8 cellular contexts compared by ENCODE assay signal in genomic region chr17:29617125-29617480, GRCh38. TPM values are rescaled to one million over a fixed set of nuclear protein-coding genes. Genes with fewer than 3 reads are reported as not detected.
DNase-seq lines count a peak whose midpoint lies in the region; ATAC-seq, FAIRE-seq and TF ChIP-seq lines count a peak whose summit lies in the region.

No MANE protein-coding gene starts in this region.

- no peaks in the 10 kb centered on the region; the same call in 1 of the 2 replicates for H4K20me1 ChIP-seq in K562 (replicated peaks; ENCODE audit: control insufficient read depth, insufficient read depth, low read length)
- no peaks in the 10 kb centered on the region for H4K20me1 ChIP-seq in smooth muscle cell (ENCODE audit: low read depth)

- H3K4me2 ChIP-seq in K562 (ENCODE audit: insufficient read depth, low read length) (no peak overlapping the region; the same call in 1 of the 2 replicates), smooth muscle cell (peak overlapping the region; percentile 78)

- peaks cover 27 to 66% of the 10 kb centered on the region in 2 experiments for H3K4me1 ChIP-seq in K562 (replicated peaks in 1 of 2; ENCODE audit: control insufficient read depth in 2 of 2, insufficient read depth in 2 of 2, low read length in 2 of 2)
- H3K4me1 ChIP-seq in smooth muscle cell (ENCODE audit: low read depth), result peaks cover 31% of the 10 kb centered on the region

- peak overlapping the region in 1 of 2 experiments; percentile 88; a peak in 2 of 4 replicates for H3K9ac ChIP-seq in K562 (ENCODE audit: insufficient read depth in 1 of 2, low read depth in 2 of 2, low read length in 2 of 2)
- H3K9ac ChIP-seq in smooth muscle cell (ENCODE audit: low read depth), result no peak overlapping the region

- no TSS peak for BruUV-seq in K562 (replicated peaks; lab: Mats Ljungman, UMichigan)

- in situ Hi-C loops in K562 (cut with MboI), result no loop called here

- H3K27ac ChIP-seq in K562 (ENCODE audit: extremely low read depth, low read depth, low read length) (no peak overlapping the region), smooth muscle cell (ENCODE audit: low read depth) (no peak overlapping the region)

- FAIRE-seq in K562 (lab: Jason Lieb, UNC), result no peak

- TF ChIP-seq POLR2A in K562 (conservative IDR thresholded peaks at IDR 0.05), result no peak

- H3K9me3 ChIP-seq in K562 (replicated peaks; ENCODE audit: control insufficient read depth, insufficient read depth, low read depth, low read length) (no peaks in the 10 kb centered on the region), iPS-18c (ENCODE audit: control insufficient read depth, insufficient read depth, low read length) (peaks cover 4% of the 10 kb centered on the region), smooth muscle cell (replicated peaks; ENCODE audit: low read depth) (no peaks in the 10 kb centered on the region)

- no peak for TF ChIP-seq EP300 in K562 (IDR thresholded peaks at IDR 0.05; ENCODE audit: low read length)

- DNase-seq in C1 segment of cervical spinal cord (lab: John Stamatoyannopoulos, UW), result peak in 10 of 14 donors; percentile 9 to 79 (median 64)
- DNase-seq in NAMALWA (ENCODE audit: low spot score), result peak; percentile 94
- peak; percentile 91 for DNase-seq in UCSD-AML1 (lab: John Stamatoyannopoulos, UW; ENCODE audit: unreplicated experiment)
- DNase-seq in K562 (ENCODE audit: extremely low read depth in 1 of 4, low spot score in 3 of 4), result peak; percentile 56 to 66 (median 60)
- DNase-seq in smooth muscle cell (lab: John Stamatoyannopoulos, UW; ENCODE audit: unreplicated experiment), result no peak
- DNase-seq in GOT3 (lab: John Stamatoyannopoulos, UW), result no peak

- ATAC-seq in GM21390 (IDR thresholded peaks at IDR 0.05; ENCODE audit: unreplicated experiment), result peak; percentile 36
- ATAC-seq in K562, result peak; percentile 23

- no peaks in the 10 kb centered on the region for H3F3A ChIP-seq in smooth muscle cell (ENCODE audit: low read depth)

- H2AFZ ChIP-seq in K562 (ENCODE audit: low read depth, low read length), result peak overlapping the region; percentile 95
- H2AFZ ChIP-seq in smooth muscle cell (ENCODE audit: low read depth), result no peak overlapping the region

- TF ChIP-seq CTCF in K562 (IDR thresholded peaks at IDR 0.05 in 2 of 3, conservative IDR thresholded peaks at IDR 0.05 in 1 of 3; ENCODE audit: insufficient read depth in 2 of 3, low read depth in 1 of 3, low read length in 3 of 3) (peak; percentile 55 to 72 (median 62)), smooth muscle cell (IDR thresholded peaks at IDR 0.05; ENCODE audit: borderline replicate concordance, insufficient read depth, poor library complexity, severe bottlenecking) (peak; percentile 51)

- no peaks in the 10 kb centered on the region for H3K9me1 ChIP-seq in K562 (ENCODE audit: control insufficient read depth, insufficient read depth, low read length)

- no peak; a peak in 1 of 4 replicates for TF ChIP-seq RAD21 in K562 (CRISPR knock-in tag; conservative IDR thresholded peaks at IDR 0.05 in 1 of 2, IDR thresholded peaks at IDR 0.05 in 1 of 2)

- intact Hi-C loops in K562 (cut with micrococcal nuclease), result loop anchor here (10.0 kb wide), 1 partner anchor 472 kb away; no protein-coding TSS in a partner anchor

- no peak overlapping the region for H3K4me3 ChIP-seq in K562
- H3K4me3 ChIP-seq in iPS-18c (ENCODE audit: insufficient read depth, low read depth, low read length), result peak overlapping the region; percentile 67; the same call in 1 of the 2 replicates
- no peak overlapping the region for H3K4me3 ChIP-seq in smooth muscle cell

- H3K79me2 ChIP-seq in K562 (ENCODE audit: control insufficient read depth, insufficient read depth, low read length), result no peaks in the 10 kb centered on the region
- H3K79me2 ChIP-seq in smooth muscle cell (ENCODE audit: low read depth), result no peaks in the 10 kb centered on the region

- CTCF ChIA-PET in K562 (lab: Yijun Ruan, JAX; ENCODE audit: low intra/inter-chr PET ratio), result interaction anchor here (1.2 kb wide), 2 partner anchors 32 to 36 kb away, joined by 3 to 5 read pairs; no protein-coding TSS in a partner anchor

- no peaks in the 10 kb centered on the region for H3K27me3 ChIP-seq in K562 (ENCODE audit: control insufficient read depth in 2 of 2, insufficient read depth in 2 of 2, low read length in 2 of 2)
- H3K27me3 ChIP-seq in smooth muscle cell (ENCODE audit: low read depth), result peaks cover 26% of the 10 kb centered on the region

- POLR2A ChIA-PET in K562 (lab: Yijun Ruan, JAX), result interaction anchor here (0.6 to 1.9 kb wide), 4 partner anchors 22 to 820 kb away, joined by 3 to 4 read pairs (median 3); no protein-coding TSS in a partner anchor

- WGBS in K562 (ENCODE audit: insufficient coverage, low coverage, missing lambda C conversion rate), result 43% methylated on average over 8 of the region's 16 CpGs
- 6% methylated on average over 15 of the region's 16 CpGs for WGBS in smooth muscle cell (ENCODE audit: low lambda C conversion rate)

- no peaks in the 10 kb centered on the region for H3K36me3 ChIP-seq in K562 (ENCODE audit: control insufficient read depth, insufficient read depth, low read length)
- H3K36me3 ChIP-seq in smooth muscle cell (ENCODE audit: low read depth), result no peaks in the 10 kb centered on the region

RNA-seq across cellular contexts. Expression of gene CORO6, which starts 5.6 kb away (rescaled TPM):
- 15.2 and 53.0 TPM in 2 replicates for total RNA-seq in K562 (2011; cell fraction: chromatin; rRNA removed; ENCODE audit: low replicate concordance)
- 19.7 and 21.4 TPM in 2 replicates for total RNA-seq in K562 (2011; cell fraction: nucleolus; rRNA removed)
- 13.7 and 15.3 TPM in 2 replicates for total RNA-seq in K562 (2011; cell fraction: nucleoplasm; rRNA removed)
- total RNA-seq in K562 (2014; rRNA removed) (2.8 and 2.9 TPM in 2 replicates), K562 (2014; rRNA removed; fragmentation: Illumina TruSeq; extraction: Trizol) (0.47 and 0.64 TPM in 2 replicates), K562 (2015; rRNA removed; fragmentation: Illumina TruSeq; extraction: Trizol) (1.7 and 2.5 TPM in 2 replicates), K562 (2021) (4.4 TPM in 2 replicates), smooth muscle cell (2.4 and 6.2 TPM in 2 replicates)
- polyA plus RNA-seq in K562 (2011; rRNA removed) (9.8 and 11.9 TPM in 2 replicates), K562 (2014; fragmentation: Illumina TruSeq; extraction: Trizol) (2.4 and 3.1 TPM in 2 replicates), K562 (2014; fragmentation: Nextera tagmentation; extraction: Ambion mirVana) (under 1 TPM; 0.04 to 0.11 TPM), K562 (2014; rRNA removed) (6.6 and 9.1 TPM in 2 replicates), smooth muscle cell (2.4 and 2.9 TPM in 2 replicates)
- polyA plus RNA-seq in K562 (2011; cell fraction: cytosol; rRNA removed), result 4.9 and 9.8 TPM in 2 replicates
- polyA plus RNA-seq in K562 (2011; cell fraction: nucleus; rRNA removed), result 96.7 and 310 TPM in 2 replicates
- 4.9 and 6.6 TPM in 2 replicates for polyA plus RNA-seq in K562 (2012)
- 5.3 and 14.2 TPM in 2 replicates for polyA minus RNA-seq in K562 (2011; rRNA and poly(A)+ RNA removed)
- 2.5 and 5.4 TPM in 2 replicates for polyA minus RNA-seq in K562 (2011; cell fraction: cytosol; rRNA and poly(A)+ RNA removed)
- 15.4 and 24.0 TPM in 2 replicates for polyA minus RNA-seq in K562 (2011; cell fraction: nucleus; rRNA and poly(A)+ RNA removed)

RNA-seq across cellular contexts. Expression of gene ANKRD13B, which starts 24.2 kb away (rescaled TPM):
- 17.2 and 53.9 TPM in 2 replicates for total RNA-seq in K562 (2011; cell fraction: chromatin; rRNA removed; ENCODE audit: low replicate concordance)
- total RNA-seq in K562 (2011; cell fraction: nucleolus; rRNA removed), result 37.9 and 41.4 TPM in 2 replicates
- total RNA-seq in K562 (2011; cell fraction: nucleoplasm; rRNA removed), result 20.8 and 22.1 TPM in 2 replicates
- total RNA-seq in K562 (2014; rRNA removed), result 15.8 and 17.1 TPM in 2 replicates
- total RNA-seq in K562 (2014; rRNA removed; fragmentation: Illumina TruSeq; extraction: Trizol), result 2.5 and 3.5 TPM in 2 replicates
- total RNA-seq in K562 (2015; rRNA removed; fragmentation: Illumina TruSeq; extraction: Trizol), result 4.3 and 5.0 TPM in 2 replicates
- 22.3 and 28.1 TPM in 2 replicates for total RNA-seq in K562 (2021)
- 4.6 and 6.5 TPM in 2 replicates for polyA plus RNA-seq in K562 (2011; rRNA removed)
- polyA plus RNA-seq in K562 (2011; cell fraction: cytosol; rRNA removed), result 3.9 and 14.6 TPM in 2 replicates
- polyA plus RNA-seq in K562 (2011; cell fraction: nucleus; rRNA removed), result 28.4 and 73.6 TPM in 2 replicates
- 9.4 and 11.3 TPM in 2 replicates for polyA plus RNA-seq in K562 (2012)
- polyA plus RNA-seq in K562 (2014; fragmentation: Illumina TruSeq; extraction: Trizol), result 10.3 and 11.7 TPM in 2 replicates
- polyA plus RNA-seq in K562 (2014; fragmentation: Nextera tagmentation; extraction: Ambion mirVana), result under 1 TPM; 0.15 to 0.59 TPM
- 14.2 and 15.6 TPM in 2 replicates for polyA plus RNA-seq in K562 (2014; rRNA removed)
- 2.5 and 3.7 TPM in 2 replicates for polyA minus RNA-seq in K562 (2011; rRNA and poly(A)+ RNA removed)
- polyA minus RNA-seq in K562 (2011; cell fraction: cytosol; rRNA and poly(A)+ RNA removed), result 8.7 and 9.4 TPM in 2 replicates
- polyA minus RNA-seq in K562 (2011; cell fraction: nucleus; rRNA and poly(A)+ RNA removed), result 11.3 and 11.8 TPM in 2 replicates
- 2.8 and 3.6 TPM in 2 replicates for total RNA-seq in smooth muscle cell
- 6.7 and 6.8 TPM in 2 replicates for polyA plus RNA-seq in smooth muscle cell

RNA-seq across cellular contexts. Expression of gene GIT1, which starts 27.7 kb away (rescaled TPM):
- 26.1 and 92.6 TPM in 2 replicates for total RNA-seq in K562 (2011; cell fraction: chromatin; rRNA removed; ENCODE audit: low replicate concordance)
- total RNA-seq in K562 (2011; cell fraction: nucleolus; rRNA removed), result 53.0 and 61.9 TPM in 2 replicates
- 24.8 and 33.5 TPM in 2 replicates for total RNA-seq in K562 (2011; cell fraction: nucleoplasm; rRNA removed)
- total RNA-seq in K562 (2014; rRNA removed) (22.6 and 27.5 TPM in 2 replicates), K562 (2014; rRNA removed; fragmentation: Illumina TruSeq; extraction: Trizol) (7.2 and 11.4 TPM in 2 replicates), K562 (2015; rRNA removed; fragmentation: Illumina TruSeq; extraction: Trizol) (17.1 and 17.3 TPM in 2 replicates), K562 (2021) (31.3 and 35.3 TPM in 2 replicates), smooth muscle cell (12.7 and 17.6 TPM in 2 replicates)
- polyA plus RNA-seq in K562 (2011; rRNA removed) (15.9 and 16.5 TPM in 2 replicates), K562 (2014; fragmentation: Illumina TruSeq; extraction: Trizol) (29.9 and 31.2 TPM in 2 replicates), K562 (2014; fragmentation: Nextera tagmentation; extraction: Ambion mirVana) (under 1 TPM; 0.35 to 0.38 TPM), K562 (2014; rRNA removed) (21.4 and 21.6 TPM in 2 replicates), smooth muscle cell (23.0 and 34.7 TPM in 2 replicates)
- polyA plus RNA-seq in K562 (2011; cell fraction: cytosol; rRNA removed), result 12.4 and 42.3 TPM in 2 replicates
- polyA plus RNA-seq in K562 (2011; cell fraction: nucleus; rRNA removed), result 30.8 and 82.9 TPM in 2 replicates
- 22.2 and 29.8 TPM in 2 replicates for polyA plus RNA-seq in K562 (2012)
- 7.8 and 14.8 TPM in 2 replicates for polyA minus RNA-seq in K562 (2011; rRNA and poly(A)+ RNA removed)
- 22.0 and 24.6 TPM in 2 replicates for polyA minus RNA-seq in K562 (2011; cell fraction: cytosol; rRNA and poly(A)+ RNA removed)
- 21.4 and 31.9 TPM in 2 replicates for polyA minus RNA-seq in K562 (2011; cell fraction: nucleus; rRNA and poly(A)+ RNA removed)

RNA-seq across cellular contexts. Expression of gene TP53I13, which starts 48.6 kb away (rescaled TPM):
- 13.5 and 50.0 TPM in 2 replicates for total RNA-seq in K562 (2011; cell fraction: chromatin; rRNA removed; ENCODE audit: low replicate concordance)
- total RNA-seq in K562 (2011; cell fraction: nucleolus; rRNA removed), result 63.0 and 73.5 TPM in 2 replicates
- total RNA-seq in K562 (2011; cell fraction: nucleoplasm; rRNA removed), result 36.1 and 46.0 TPM in 2 replicates
- total RNA-seq in K562 (2014; rRNA removed) (25.2 and 27.6 TPM in 2 replicates), K562 (2014; rRNA removed; fragmentation: Illumina TruSeq; extraction: Trizol) (1.8 and 3.3 TPM in 2 replicates), K562 (2015; rRNA removed; fragmentation: Illumina TruSeq; extraction: Trizol) (13.0 and 13.9 TPM in 2 replicates), K562 (2021) (24.5 and 28.3 TPM in 2 replicates), smooth muscle cell (35.4 and 50.7 TPM in 2 replicates)
- polyA plus RNA-seq in K562 (2011; rRNA removed) (9.1 and 10.3 TPM in 2 replicates), K562 (2014; fragmentation: Illumina TruSeq; extraction: Trizol) (4.7 and 13.5 TPM in 2 replicates), K562 (2014; fragmentation: Nextera tagmentation; extraction: Ambion mirVana) (under 1 TPM; 0.08 to 0.13 TPM), K562 (2014; rRNA removed) (23.8 and 27.2 TPM in 2 replicates), smooth muscle cell (105 and 107 TPM in 2 replicates)
- polyA plus RNA-seq in K562 (2011; cell fraction: cytosol; rRNA removed), result 9.9 and 48.3 TPM in 2 replicates
- 48.7 and 101 TPM in 2 replicates for polyA plus RNA-seq in K562 (2011; cell fraction: nucleus; rRNA removed)
- polyA plus RNA-seq in K562 (2012), result 16.9 and 38.4 TPM in 2 replicates
- polyA minus RNA-seq in K562 (2011; rRNA and poly(A)+ RNA removed), result 1.5 and 4.3 TPM in 2 replicates
- polyA minus RNA-seq in K562 (2011; cell fraction: cytosol; rRNA and poly(A)+ RNA removed), result 16.0 and 22.0 TPM in 2 replicates
- 17.6 and 17.8 TPM in 2 replicates for polyA minus RNA-seq in K562 (2011; cell fraction: nucleus; rRNA and poly(A)+ RNA removed)

RNA-seq across cellular contexts. Expression of gene ABHD15, which starts 50.3 kb away (rescaled TPM):
- 4.0 and 8.2 TPM in 2 replicates for total RNA-seq in K562 (2011; cell fraction: chromatin; rRNA removed; ENCODE audit: low replicate concordance)
- 6.7 and 7.8 TPM in 2 replicates for total RNA-seq in K562 (2011; cell fraction: nucleolus; rRNA removed)
- total RNA-seq in K562 (2011; cell fraction: nucleoplasm; rRNA removed), result 4.4 and 5.1 TPM in 2 replicates
- total RNA-seq in K562 (2014; rRNA removed), result 2.4 and 3.1 TPM in 2 replicates
- 2.0 and 2.2 TPM in 2 replicates for total RNA-seq in K562 (2014; rRNA removed; fragmentation: Illumina TruSeq; extraction: Trizol)
- 3.8 and 4.2 TPM in 2 replicates for total RNA-seq in K562 (2015; rRNA removed; fragmentation: Illumina TruSeq; extraction: Trizol)
- 4.0 and 4.2 TPM in 2 replicates for total RNA-seq in K562 (2021)
- polyA plus RNA-seq in K562 (2011; rRNA removed), result 0.85 and 1.8 TPM in 2 replicates
- polyA plus RNA-seq in K562 (2011; cell fraction: cytosol; rRNA removed), result 0.83 and 3.0 TPM in 2 replicates
- 1.4 and 2.9 TPM in 2 replicates for polyA plus RNA-seq in K562 (2011; cell fraction: nucleus; rRNA removed)
- polyA plus RNA-seq in K562 (2012), result 3.2 and 5.4 TPM in 2 replicates
- polyA plus RNA-seq in K562 (2014; fragmentation: Illumina TruSeq; extraction: Trizol), result 2.4 and 2.5 TPM in 2 replicates
- polyA plus RNA-seq in K562 (2014; fragmentation: Nextera tagmentation; extraction: Ambion mirVana), result under 1 TPM; 0.85 to 0.97 TPM
- 2.1 and 2.9 TPM in 2 replicates for polyA plus RNA-seq in K562 (2014; rRNA removed)
- 1.6 and 3.6 TPM in 2 replicates for polyA minus RNA-seq in K562 (2011; rRNA and poly(A)+ RNA removed)
- 1.5 and 2.9 TPM in 2 replicates for polyA minus RNA-seq in K562 (2011; cell fraction: cytosol; rRNA and poly(A)+ RNA removed)
- polyA minus RNA-seq in K562 (2011; cell fraction: nucleus; rRNA and poly(A)+ RNA removed), result 1.7 and 2.8 TPM in 2 replicates
- 5.0 and 7.0 TPM in 2 replicates for total RNA-seq in smooth muscle cell
- polyA plus RNA-seq in smooth muscle cell, result 6.4 and 7.4 TPM in 2 replicates

Comparison
In these comparisons a context has a peak if more than half of its experiments do, and no peak if none do; other contexts are left out.
1. DNase-seq: peak in C1 segment of cervical spinal cord (10 of 14), NAMALWA (single experiment), UCSD-AML1 (single experiment) and K562 (4 of 4); none in smooth muscle cell (single experiment) and GOT3 (single experiment).